Comparison of ENCODE assay signal across 8 cellular contexts in genomic region chr10:69573056-69573806, GRCh38. TPM values are rescaled to one million over a fixed set of nuclear protein-coding genes. Genes with fewer than 3 reads are reported as not detected.
A peak's percentile ranks its signal among the peaks of the same experiment; 100 is the strongest.
DNase-seq lines count a peak whose midpoint lies in the region; ATAC-seq, FAIRE-seq and TF ChIP-seq lines count a peak whose summit lies in the region.

A gene with protein sequence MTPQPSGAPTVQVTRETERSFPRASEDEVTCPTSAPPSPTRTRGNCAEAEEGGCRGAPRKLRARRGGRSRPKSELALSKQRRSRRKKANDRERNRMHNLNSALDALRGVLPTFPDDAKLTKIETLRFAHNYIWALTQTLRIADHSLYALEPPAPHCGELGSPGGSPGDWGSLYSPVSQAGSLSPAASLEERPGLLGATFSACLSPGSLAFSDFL (minus strand): TSS chr10:69573422. CDS start chr10:69573043, 379 bp downstream.

- no peak for FAIRE-seq in endothelial cell of umbilical vein (lab: Jason Lieb, UNC)

- H3K27me3 ChIP-seq in endothelial cell of umbilical vein (ENCODE audit: control insufficient read depth in 2 of 2, insufficient read depth in 2 of 2, low read length in 2 of 2): peaks cover 90 to 97% of the 10 kb centered on the region in 2 experiments

- H3K27ac ChIP-seq in endothelial cell of umbilical vein (ENCODE audit: insufficient read depth, low read depth, low read length): no peak within 1 kb of the TSS

- peak within 1 kb of the TSS; percentile 44 for H3K4me3 Mint-ChIP-seq in T-helper 1 cell treated with Interleukin-12 subunit alpha and Interleukin-12 subunit beta and Interleukin-4 antibody, amounts not matched to agents 30 μg/mL and 1 μg/mL, for 36 hours
- H3K4me3 Mint-ChIP-seq in stimulated activated memory B cell treated with anti-CD40 and anti-IgM and Interleukin-4, amounts not matched to agents 10 μg/mL and 1 μg/mL and 100 μg/mL, for 72 hours: peak within 1 kb of the TSS; percentile 80

- peak within 1 kb of the TSS; percentile 42 for H3K27ac Mint-ChIP-seq in T-helper 1 cell treated with Interleukin-12 subunit alpha and Interleukin-12 subunit beta and Interleukin-4 antibody, amounts not matched to agents 30 μg/mL and 1 μg/mL, for 36 hours
- peak within 1 kb of the TSS; percentile 84 for H3K27ac Mint-ChIP-seq in stimulated activated memory B cell treated with anti-CD40 and anti-IgM and Interleukin-4, amounts not matched to agents 10 μg/mL and 1 μg/mL and 100 μg/mL, for 72 hours

- no peaks in the 10 kb centered on the region for H3K9me3 ChIP-seq in endothelial cell of umbilical vein (replicated peaks; ENCODE audit: control insufficient read depth, insufficient read depth, low read length)

- no peaks in the 10 kb centered on the region for H3K79me2 ChIP-seq in endothelial cell of umbilical vein (ENCODE audit: control insufficient read depth, insufficient read depth, low read length)

- H3K9me1 ChIP-seq in endothelial cell of umbilical vein (replicated peaks; ENCODE audit: control insufficient read depth, extremely low read depth, insufficient read depth, low read length): no peaks in the 10 kb centered on the region

- CTCF ChIA-PET in endothelial cell of umbilical vein (lab: Charles Lee): interaction anchor here (1.6 kb wide), 1 partner anchor 11 kb away, joined by 4 read pairs; no protein-coding TSS in a partner anchor

- DNase-seq in T-helper 1 cell: no peak
- DNase-seq in NB4 (ENCODE audit: low read depth): peak; percentile 56
- DNase-seq in endothelial cell of umbilical vein (ENCODE audit: low read depth, low spot score): no peak
- no peak for DNase-seq in G401 (ENCODE audit: low spot score)
- DNase-seq in NCI-H226: no peak
- no peak for DNase-seq in EL

- intact Hi-C loops in endothelial cell of umbilical vein (cut with micrococcal nuclease): no loop called here

- H3K4me1 Mint-ChIP-seq in T-helper 1 cell treated with Interleukin-12 subunit alpha and Interleukin-12 subunit beta and Interleukin-4 antibody, amounts not matched to agents 30 μg/mL and 1 μg/mL, for 36 hours (ENCODE audit: low read depth): peaks cover 12% of the 10 kb centered on the region
- H3K4me1 Mint-ChIP-seq in stimulated activated memory B cell treated with anti-CD40 and anti-IgM and Interleukin-4, amounts not matched to agents 10 μg/mL and 1 μg/mL and 100 μg/mL, for 72 hours: peaks cover 36% of the 10 kb centered on the region

- no peak for TF ChIP-seq POLR2A in NB4 (IDR thresholded peaks at IDR 0.05; ENCODE audit: extremely low read depth, insufficient read length)
- no peak for TF ChIP-seq POLR2A in endothelial cell of umbilical vein (IDR thresholded peaks at IDR 0.05; ENCODE audit: low read depth, low read length)

- no peaks in the 10 kb centered on the region for H3K9me3 Mint-ChIP-seq in T-helper 1 cell treated with Interleukin-12 subunit alpha and Interleukin-12 subunit beta and Interleukin-4 antibody, amounts not matched to agents 30 μg/mL and 1 μg/mL, for 36 hours
- no peaks in the 10 kb centered on the region for H3K9me3 Mint-ChIP-seq in stimulated activated memory B cell treated with anti-CD40 and anti-IgM and Interleukin-4, amounts not matched to agents 10 μg/mL and 1 μg/mL and 100 μg/mL, for 72 hours

- no peaks in the 10 kb centered on the region for H3K36me3 ChIP-seq in endothelial cell of umbilical vein (ENCODE audit: control insufficient read depth in 2 of 2, extremely low read depth in 1 of 2, insufficient read depth in 2 of 2, low read length in 2 of 2)

- H2AFZ ChIP-seq in endothelial cell of umbilical vein (ENCODE audit: low read depth, low read length): no peak within 1 kb of the TSS

- H3K4me3 ChIP-seq in NB4 (ENCODE audit: low read depth, low read length) (no peak within 1 kb of the TSS), endothelial cell of umbilical vein (replicated peaks in 1 of 3; ENCODE audit: insufficient read depth in 1 of 3, low read depth in 1 of 3, low read length in 3 of 3) (no peak within 1 kb of the TSS)

- no peak within 1 kb of the TSS for H3K4me2 ChIP-seq in endothelial cell of umbilical vein (ENCODE audit: insufficient read depth, low read length)

- H3K9ac ChIP-seq in endothelial cell of umbilical vein (replicated peaks; ENCODE audit: extremely low read depth, insufficient read depth, low read length): no peak within 1 kb of the TSS

- POLR2A ChIA-PET in endothelial cell of umbilical vein (lab: Charles Lee): no interaction called here

- no peaks in the 10 kb centered on the region for H3K4me1 ChIP-seq in endothelial cell of umbilical vein (ENCODE audit: control insufficient read depth, extremely low read depth, insufficient read depth, low read length)

- ATAC-seq in stimulated activated memory B cell treated with anti-CD40 and anti-IgM and Interleukin-4, amounts not matched to agents 10 μg/mL and 1 μg/mL and 100 μg/mL, for 72 hours: peak; percentile 89

- no TSS peak for BruUV-seq in endothelial cell of umbilical vein (replicated peaks; lab: Mats Ljungman, UMichigan)

- TF ChIP-seq CTCF in NB4 (IDR thresholded peaks at IDR 0.05; ENCODE audit: low read depth, low read length) (no peak), endothelial cell of umbilical vein (IDR thresholded peaks at IDR 0.05; ENCODE audit: extremely low read depth in 1 of 2, insufficient read depth in 1 of 2, low read depth in 1 of 2, low read length in 2 of 2) (no peak)

- in situ Hi-C loops in G401 (cut with HindIII; ENCODE audit: low sequenced_read_pairs): no loop called here

- no peaks in the 10 kb centered on the region for H3K36me3 Mint-ChIP-seq in T-helper 1 cell treated with Interleukin-12 subunit alpha and Interleukin-12 subunit beta and Interleukin-4 antibody, amounts not matched to agents 30 μg/mL and 1 μg/mL, for 36 hours (ENCODE audit: low read depth)
- H3K36me3 Mint-ChIP-seq in stimulated activated memory B cell treated with anti-CD40 and anti-IgM and Interleukin-4, amounts not matched to agents 10 μg/mL and 1 μg/mL and 100 μg/mL, for 72 hours: no peaks in the 10 kb centered on the region

- H4K20me1 ChIP-seq in endothelial cell of umbilical vein (replicated peaks; ENCODE audit: control insufficient read depth, extremely low read depth, insufficient read depth, low read length): no peaks in the 10 kb centered on the region

- peaks cover 94% of the 10 kb centered on the region for H3K27me3 Mint-ChIP-seq in T-helper 1 cell treated with Interleukin-12 subunit alpha and Interleukin-12 subunit beta and Interleukin-4 antibody, amounts not matched to agents 30 μg/mL and 1 μg/mL, for 36 hours (ENCODE audit: low read depth)
- H3K27me3 Mint-ChIP-seq in stimulated activated memory B cell treated with anti-CD40 and anti-IgM and Interleukin-4, amounts not matched to agents 10 μg/mL and 1 μg/mL and 100 μg/mL, for 72 hours: peaks cover 94% of the 10 kb centered on the region

- dilution Hi-C loops in endothelial cell of umbilical vein (cut with MboI; ENCODE audit: extremely low pct_ligation_motif_present, low sequenced_read_pairs): no loop called here

TF ChIP-seq in endothelial cell of umbilical vein, 7 proteins besides CTCF, POLR2A, EP300 and RAD21:
- no peak for TF ChIP-seq JUN (IDR thresholded peaks at IDR 0.05; ENCODE audit: borderline replicate concordance, insufficient read depth, insufficient read length, low read depth)
- peak; percentile 13 for TF ChIP-seq EZH2 (IDR thresholded peaks at IDR 0.05; ENCODE audit: borderline replicate concordance, low read depth, low read length, severe bottlenecking)

RNA-seq across cellular contexts. Expression of the gene that starts here (rescaled TPM):
- not detected in 2 replicates for total RNA-seq in endothelial cell of umbilical vein
- not detected in 2 replicates for polyA plus RNA-seq in endothelial cell of umbilical vein
- not detected in 2 replicates for polyA plus RNA-seq in endothelial cell of umbilical vein (2011; cell fraction: cytosol; rRNA removed)
- polyA plus RNA-seq in endothelial cell of umbilical vein (2011; cell fraction: nucleus; rRNA removed): not detected in 2 replicates
- not detected in 2 replicates for polyA plus RNA-seq in endothelial cell of umbilical vein (2012)
- polyA minus RNA-seq in endothelial cell of umbilical vein: not detected in 2 replicates
- polyA minus RNA-seq in endothelial cell of umbilical vein (2011; cell fraction: cytosol; rRNA and poly(A)+ RNA removed): not detected
- not detected in 2 replicates for polyA minus RNA-seq in endothelial cell of umbilical vein (2011; cell fraction: nucleus; rRNA and poly(A)+ RNA removed)
- not detected in 2 replicates for total RNA-seq in G401 (2014; rRNA removed; shearing (Covaris generic))
